20 cellular contexts compared by ENCODE assay signal in the genomic region with DNA sequence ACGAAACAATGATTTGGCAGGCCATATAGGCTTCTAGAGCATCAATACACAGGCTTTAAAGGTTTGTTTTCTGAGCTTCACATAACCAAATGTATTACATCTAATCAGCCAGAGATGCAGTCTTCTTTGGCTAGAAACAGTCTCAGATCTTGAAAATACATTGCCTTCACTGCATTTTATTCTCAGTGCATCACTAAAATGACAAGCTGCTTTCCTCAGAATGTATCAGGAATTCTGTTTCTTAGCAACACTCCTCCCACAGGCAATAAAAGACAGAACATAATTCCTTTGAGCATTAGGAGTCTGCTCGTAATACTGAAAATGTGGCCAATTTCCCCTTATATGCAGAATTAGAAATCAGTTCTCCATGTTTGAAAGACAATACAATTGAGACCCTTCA. TPM values are rescaled to one million over a fixed set of nuclear protein-coding genes. Genes with fewer than 3 reads are reported as not detected.
DNase-seq lines count a peak whose midpoint lies in the region; ATAC-seq and TF ChIP-seq lines count a peak whose summit lies in the region.
"Had no signal": no experiment of that assay in that cellular context is flagged by ENCODE, and none has a peak within 500 bp of the region (broad histone marks: within the 10 kb centered on the region; RNA-seq: fewer than 3 reads in every experiment).

No MANE protein-coding gene starts in this region.

- H3K9me3 ChIP-seq in uterus, result no peaks in the 10 kb centered on the region
- H3K9me3 ChIP-seq: adrenal gland had no signal

- H3K36me3 Mint-ChIP-seq in activated naive CD4-positive, alpha-beta T cell treated with anti-CD3 and anti-CD28 coated beads for 36 hours (ENCODE audit: low read depth), result no peaks in the 10 kb centered on the region
- H3K36me3 Mint-ChIP-seq in activated T-helper 17 cell treated with anti-CD3 and anti-CD28 coated beads, Interleukin-2, amount 50 U/mL, for 72 hours (ENCODE audit: low read depth), result no peaks in the 10 kb centered on the region
- H3K36me3 Mint-ChIP-seq: CD14-positive monocyte had no signal

- DNase-seq in HFF-Myc (ENCODE audit: extremely low read depth, low read depth) (peak; percentile 7), cardiac fibroblast (ENCODE audit: low read depth in 2 of 2) (peak; percentile 44 to 48), iris pigment epithelial cell (ENCODE audit: low read depth) (peak; percentile 20), uterus (no peak), H4 (ENCODE audit: low spot score) (no peak)
- no peak for DNase-seq in activated naive CD4-positive, alpha-beta T cell treated with anti-CD3 and anti-CD28 coated beads for 36 hours
- DNase-seq: activated CD8-positive, alpha-beta memory T cell treated with anti-CD3 and anti-CD28 coated beads for 24 hours; adrenal gland; cortex of kidney; DMS53; midbrain; NCI-H1092; stimulated activated CD4-positive, alpha-beta T cell treated with anti-CD3 and anti-CD28 coated beads, Interleukin-4, amount 100 ng/mL, for 4 hours; SW 1271; WERI-Rb-1 had no signal

- peaks cover under 1% of the 10 kb centered on the region for H3K27me3 Mint-ChIP-seq in activated naive CD4-positive, alpha-beta T cell treated with anti-CD3 and anti-CD28 coated beads for 36 hours (ENCODE audit: low read depth)
- H3K27me3 Mint-ChIP-seq in activated T-helper 17 cell treated with anti-CD3 and anti-CD28 coated beads, Interleukin-2, amount 50 U/mL, for 72 hours, result peaks cover 5% of the 10 kb centered on the region

- no peaks in the 10 kb centered on the region for H3K36me3 ChIP-seq in uterus
- H3K36me3 ChIP-seq: adrenal gland, WERI-Rb-1 had no signal

- ATAC-seq in activated T-helper 17 cell treated with anti-CD3 and anti-CD28 coated beads, Interleukin-2, amount 50 U/mL, for 72 hours (replicated peaks), result no peak
- ATAC-seq: K562 had no signal

- H3K27ac ChIP-seq in uterus, result peak overlapping the region; percentile 40 to 50
- H3K27ac ChIP-seq: adrenal gland, epithelial cell of prostate, hepatocyte, WERI-Rb-1 had no signal

- H3K4me1 ChIP-seq in uterus, result no peaks in the 10 kb centered on the region
- H3K4me1 ChIP-seq: adrenal gland had no signal

- TF ChIP-seq CTCF in HFF-Myc (IDR thresholded peaks at IDR 0.05; ENCODE audit: low read depth, low read length, missing control alignments) (no peak), cardiac fibroblast (IDR thresholded peaks at IDR 0.05; ENCODE audit: low read depth, low read length) (no peak), uterus (IDR thresholded peaks at IDR 0.05) (no peak)

- H3K4me3 Mint-ChIP-seq in activated naive CD4-positive, alpha-beta T cell treated with anti-CD3 and anti-CD28 coated beads for 36 hours, result no peak overlapping the region
- H3K4me3 Mint-ChIP-seq in activated T-helper 17 cell treated with anti-CD3 and anti-CD28 coated beads, Interleukin-2, amount 50 U/mL, for 72 hours, result no peak overlapping the region
- H3K4me3 Mint-ChIP-seq: CD14-positive monocyte had no signal

- intact Hi-C loops in uterus (cut with DNase I; ENCODE audit: low total_unique reads), result no loop called here
- intact Hi-C loops in activated naive CD4-positive, alpha-beta T cell treated with anti-CD3 and anti-CD28 coated beads for 36 hours (cut with micrococcal nuclease), result no loop called here

- TF ChIP-seq POLR2A in uterus (IDR thresholded peaks at IDR 0.05), result no peak

- no peak overlapping the region for H3K27ac Mint-ChIP-seq in activated naive CD4-positive, alpha-beta T cell treated with anti-CD3 and anti-CD28 coated beads for 36 hours
- no peak overlapping the region for H3K27ac Mint-ChIP-seq in activated T-helper 17 cell treated with anti-CD3 and anti-CD28 coated beads, Interleukin-2, amount 50 U/mL, for 72 hours
- H3K27ac Mint-ChIP-seq: CD14-positive monocyte had no signal

- no peaks in the 10 kb centered on the region for H3K27me3 ChIP-seq in uterus
- H3K27me3 ChIP-seq: adrenal gland, hepatocyte had no signal

- no peaks in the 10 kb centered on the region for H3K4me1 Mint-ChIP-seq in activated naive CD4-positive, alpha-beta T cell treated with anti-CD3 and anti-CD28 coated beads for 36 hours (ENCODE audit: low read depth)
- no peaks in the 10 kb centered on the region for H3K4me1 Mint-ChIP-seq in activated T-helper 17 cell treated with anti-CD3 and anti-CD28 coated beads, Interleukin-2, amount 50 U/mL, for 72 hours
- H3K4me1 Mint-ChIP-seq: CD14-positive monocyte had no signal

- no peak overlapping the region for H3K4me3 ChIP-seq in HFF-Myc (replicated peaks; ENCODE audit: low read depth, low read length)
- no peak overlapping the region for H3K4me3 ChIP-seq in cardiac fibroblast (replicated peaks in 1 of 2; ENCODE audit: low read depth in 2 of 2, low read length in 2 of 2)
- no peak overlapping the region for H3K4me3 ChIP-seq in uterus
- H3K4me3 ChIP-seq: adrenal gland, hepatocyte, K562 had no signal

- CTCF ChIA-PET in activated naive CD4-positive, alpha-beta T cell treated with anti-CD3 and anti-CD28 coated beads for 36 hours (lab: Charles Lee), result interaction anchor here (0.5 kb wide), 1 partner anchor 263 kb away, joined by 5 read pairs; no protein-coding TSS in a partner anchor

- peaks cover 3% of the 10 kb centered on the region for H3K9me3 Mint-ChIP-seq in activated naive CD4-positive, alpha-beta T cell treated with anti-CD3 and anti-CD28 coated beads for 36 hours
- H3K9me3 Mint-ChIP-seq in activated T-helper 17 cell treated with anti-CD3 and anti-CD28 coated beads, Interleukin-2, amount 50 U/mL, for 72 hours, result peaks cover 3% of the 10 kb centered on the region

RNA-seq across cellular contexts. Expression of a gene that starts 36.9 kb away (rescaled TPM):
- total RNA-seq in uterus, result 10 to 100 TPM; 10.8 to 73.3 (median 22.4) TPM
- total RNA-seq in activated naive CD4-positive, alpha-beta T cell treated with anti-CD3 and anti-CD28 coated beads for 36 hours, result 1 to 10 TPM; 9.7 to 10.0 TPM
- total RNA-seq in activated T-helper 17 cell treated with anti-CD3 and anti-CD28 coated beads, Interleukin-2, amount 50 U/mL, for 72 hours, result 10 to 100 TPM; 14.2 to 33.7 TPM
- 8.6 and 10.2 TPM in 2 replicates for total RNA-seq in H4 (2014; rRNA removed; shearing (Covaris generic))

Comparison
In these comparisons a context has a peak if more than half of its experiments do, and no peak if none do; other contexts are left out.
1. DNase-seq: peak in HFF-Myc (single experiment), cardiac fibroblast (2 of 2) and iris pigment epithelial cell (single experiment); none in uterus (0 of 2), activated naive CD4-positive, alpha-beta T cell treated with anti-CD3 and anti-CD28 coated beads for 36 hours (single experiment) and H4 (single experiment).